ENCODE assay signal across 22 cellular contexts in genomic region chr5:73282383-73282782, GRCh38.
DNase-seq lines count a peak whose midpoint lies in the region; ATAC-seq, FAIRE-seq and TF ChIP-seq lines count a peak whose summit lies in the region.
"Had no signal": no experiment of that assay in that cellular context is flagged by ENCODE, and none has a peak within 500 bp of the region (broad histone marks: within the 10 kb centered on the region; RNA-seq: fewer than 3 reads in every experiment).

No MANE protein-coding gene starts in this region.

- POLR2A ChIA-PET in endothelial cell of umbilical vein (lab: Charles Lee): no interaction called here

- DNase-seq in COR-L47 (lab: John Stamatoyannopoulos, UW) (peak; percentile 31), NCI-H1092 (lab: John Stamatoyannopoulos, UW) (peak; percentile 79), NCI-H345 treated with DMSO at 0.1 percent for 48 hours (lab: John Stamatoyannopoulos, UW; ENCODE audit: unreplicated experiment) (peak; percentile 87), endothelial cell of umbilical vein (ENCODE audit: low read depth, low spot score) (peak; percentile 16), NCI-H1436 (lab: John Stamatoyannopoulos, UW) (no peak), D341Med (ENCODE audit: low spot score) (no peak), iPS-NIHi11 (ENCODE audit: low spot score) (no peak)
- DNase-seq: activated CD4-positive, alpha-beta T cell treated with anti-CD3 and anti-CD28 coated beads for 48 hours; activated naive CD4-positive, alpha-beta T cell; amygdala; CD8-positive, alpha-beta T cell; central memory CD4-positive, alpha-beta T cell; glutamatergic neuron; immature natural killer cell; MM.1S; naive thymus-derived CD4-positive, alpha-beta T cell; RPMI8226; stimulated activated CD4-positive, alpha-beta T cell treated with anti-CD3 and anti-CD28 coated beads, Interleukin-2, amount 100 ng/mL, for 24 hours; stimulated activated naive CD8-positive, alpha-beta T cell treated with anti-CD3 and anti-CD28 coated beads, Interleukin-15, amount 100 ng/mL, for 72 hours had no signal

- H3K9ac ChIP-seq in endothelial cell of umbilical vein (replicated peaks; ENCODE audit: extremely low read depth, insufficient read depth, low read length): no peak overlapping the region

- no peak overlapping the region for H3K4me3 ChIP-seq in endothelial cell of umbilical vein (replicated peaks in 1 of 3; ENCODE audit: insufficient read depth in 1 of 3, low read depth in 1 of 3, low read length in 3 of 3)
- H3K4me3 ChIP-seq: HAP-1 had no signal

- H2AFZ ChIP-seq in endothelial cell of umbilical vein (ENCODE audit: low read depth, low read length): no peak overlapping the region

- TF ChIP-seq POLR2A in endothelial cell of umbilical vein (IDR thresholded peaks at IDR 0.05; ENCODE audit: low read depth, low read length): no peak

- TF ChIP-seq CTCF in endothelial cell of umbilical vein (IDR thresholded peaks at IDR 0.05; ENCODE audit: extremely low read depth in 1 of 2, insufficient read depth in 1 of 2, low read depth in 1 of 2, low read length in 2 of 2): no peak

- H3K4me2 ChIP-seq in endothelial cell of umbilical vein (ENCODE audit: insufficient read depth, low read length): no peak overlapping the region

- H3K27ac ChIP-seq in endothelial cell of umbilical vein (ENCODE audit: insufficient read depth, low read depth, low read length): no peak overlapping the region
- H3K27ac ChIP-seq: HL-60 had no signal

- no peaks in the 10 kb centered on the region for H4K20me1 ChIP-seq in endothelial cell of umbilical vein (replicated peaks; ENCODE audit: control insufficient read depth, extremely low read depth, insufficient read depth, low read length)

- no peaks in the 10 kb centered on the region for H3K36me3 ChIP-seq in endothelial cell of umbilical vein (ENCODE audit: control insufficient read depth in 2 of 2, extremely low read depth in 1 of 2, insufficient read depth in 2 of 2, low read length in 2 of 2)
- H3K36me3 ChIP-seq: HAP-1 had no signal

- H3K79me2 ChIP-seq in endothelial cell of umbilical vein (ENCODE audit: control insufficient read depth, insufficient read depth, low read length): no peaks in the 10 kb centered on the region

- H3K9me3 ChIP-seq in endothelial cell of umbilical vein (replicated peaks; ENCODE audit: control insufficient read depth, insufficient read depth, low read length): no peaks in the 10 kb centered on the region

- dilution Hi-C loops in endothelial cell of umbilical vein (cut with MboI; ENCODE audit: extremely low pct_ligation_motif_present, low sequenced_read_pairs): no loop called here

- no peaks in the 10 kb centered on the region for H3K9me1 ChIP-seq in endothelial cell of umbilical vein (replicated peaks; ENCODE audit: control insufficient read depth, extremely low read depth, insufficient read depth, low read length)

- H3K4me1 ChIP-seq in endothelial cell of umbilical vein (ENCODE audit: control insufficient read depth, extremely low read depth, insufficient read depth, low read length): peaks cover 25% of the 10 kb centered on the region

- intact Hi-C loops in endothelial cell of umbilical vein (cut with micrococcal nuclease): loop anchor here (5.0 kb wide), 1 partner anchor 65 kb away; no protein-coding TSS in a partner anchor

- peaks cover 17 to 33% of the 10 kb centered on the region in 2 experiments for H3K27me3 ChIP-seq in endothelial cell of umbilical vein (ENCODE audit: control insufficient read depth in 2 of 2, insufficient read depth in 2 of 2, low read length in 2 of 2)

- no peak for FAIRE-seq in endothelial cell of umbilical vein (lab: Jason Lieb, UNC)

- BruUV-seq in endothelial cell of umbilical vein (replicated peaks; lab: Mats Ljungman, UMichigan): no TSS peak

- CTCF ChIA-PET in endothelial cell of umbilical vein (lab: Charles Lee): interaction anchor here (1.4 kb wide), 1 partner anchor 81 kb away, joined by 3 read pairs; no protein-coding TSS in a partner anchor

- no peak for ATAC-seq in esophagus mucosa
- ATAC-seq: CD8-positive, alpha-beta T cell; naive thymus-derived CD4-positive, alpha-beta T cell; stimulated activated naive CD8-positive, alpha-beta T cell treated with anti-CD3 and anti-CD28 coated beads, Interleukin-15, amount 100 ng/mL, for 72 hours had no signal

TF ChIP-seq in endothelial cell of umbilical vein, 7 proteins besides CTCF, POLR2A, EP300 and RAD21:
- TF ChIP-seq POLR2AphosphoS5 (IDR thresholded peaks at IDR 0.05; ENCODE audit: insufficient read depth, low read depth, low read length) (no peak), EZH2 (IDR thresholded peaks at IDR 0.05; ENCODE audit: borderline replicate concordance, low read depth, low read length, severe bottlenecking) (no peak), MAX (IDR thresholded peaks at IDR 0.05; ENCODE audit: insufficient read depth, insufficient read length) (no peak), FOS (IDR thresholded peaks at IDR 0.05; ENCODE audit: borderline replicate concordance, insufficient read depth, low read length) (no peak), GATA2 (IDR thresholded peaks at IDR 0.05; ENCODE audit: insufficient read depth, insufficient read length, low read depth, low read length) (no peak), MYC (IDR thresholded peaks at IDR 0.05; ENCODE audit: low read depth, low read length) (no peak), JUN (IDR thresholded peaks at IDR 0.05; ENCODE audit: borderline replicate concordance, insufficient read depth, insufficient read length, low read depth) (no peak)
TF ChIP-seq in endothelial cell of umbilical vein: peak in this region for 0.

Comparison
In these comparisons a context has a peak if more than half of its experiments do, and no peak if none do; other contexts are left out.
1. DNase-seq: peak in COR-L47 (single experiment), NCI-H1092 (single experiment), NCI-H345 treated with DMSO at 0.1 percent for 48 hours (single experiment) and endothelial cell of umbilical vein (single experiment); none in NCI-H1436 (single experiment), D341Med (single experiment) and iPS-NIHi11 (single experiment).